Comparison of ENCODE assay signal across 1 cellular context in the genomic region with DNA sequence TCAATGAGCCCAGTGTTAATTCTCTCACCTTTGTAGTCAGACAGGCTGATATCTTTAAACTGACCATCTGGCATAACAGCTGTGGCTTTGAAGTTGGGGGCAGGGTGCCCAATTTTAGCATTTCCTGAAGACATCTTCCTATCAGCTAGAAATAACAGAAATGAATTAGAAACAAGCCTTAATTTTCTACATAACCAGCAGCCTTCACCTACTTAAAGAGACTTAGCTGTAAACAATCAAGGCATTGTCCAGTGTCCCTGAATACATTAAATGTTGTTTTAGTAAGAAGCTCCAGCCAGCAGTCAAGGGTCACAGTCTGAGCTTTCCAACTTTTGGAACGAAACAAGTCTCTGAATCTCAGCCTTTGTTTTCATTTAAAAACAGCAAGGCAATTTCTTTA.
TF ChIP-seq lines count a peak whose summit lies in the region.

No MANE protein-coding gene starts in this region.

TF ChIP-seq in K562, 482 proteins besides CTCF, POLR2A, EP300 and RAD21:
- TF ChIP-seq NONO (IDR thresholded peaks at IDR 0.05; ENCODE audit: low read depth in 2 of 2, low read length in 1 of 2): 0 out of 4 replicates have a peak, but pooled peaks of 1 of the 2 experiments have one; percentile 21
- TF ChIP-seq, protein P1, sequence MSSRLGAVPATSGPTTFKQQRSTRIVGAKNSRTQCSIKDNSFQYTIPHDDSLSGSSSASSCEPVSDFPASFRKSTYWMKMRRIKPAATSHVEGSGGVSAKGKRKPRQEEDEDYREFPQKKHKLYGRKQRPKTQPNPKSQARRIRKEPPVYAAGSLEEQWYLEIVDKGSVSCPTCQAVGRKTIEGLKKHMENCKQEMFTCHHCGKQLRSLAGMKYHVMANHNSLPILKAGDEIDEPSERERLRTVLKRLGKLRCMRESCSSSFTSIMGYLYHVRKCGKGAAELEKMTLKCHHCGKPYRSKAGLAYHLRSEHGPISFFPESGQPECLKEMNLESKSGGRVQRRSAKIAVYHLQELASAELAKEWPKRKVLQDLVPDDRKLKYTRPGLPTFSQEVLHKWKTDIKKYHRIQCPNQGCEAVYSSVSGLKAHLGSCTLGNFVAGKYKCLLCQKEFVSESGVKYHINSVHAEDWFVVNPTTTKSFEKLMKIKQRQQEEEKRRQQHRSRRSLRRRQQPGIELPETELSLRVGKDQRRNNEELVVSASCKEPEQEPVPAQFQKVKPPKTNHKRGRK (tag; IDR thresholded peaks at IDR 0.05): no peak
- TF ChIP-seq ZFP36 (IDR thresholded peaks at IDR 0.05; ENCODE audit: low read depth, low read length, partially characterized antibody): no peak
- no peak for TF ChIP-seq NELFE (IDR thresholded peaks at IDR 0.05; ENCODE audit: insufficient read depth, insufficient read length)
- TF ChIP-seq CBFA2T2 (conservative IDR thresholded peaks at IDR 0.05): no peak
- TF ChIP-seq ZNF253 (CRISPR knock-in tag; conservative IDR thresholded peaks at IDR 0.05): no peak
- TF ChIP-seq HSF4 (CRISPR knock-in tag; IDR thresholded peaks at IDR 0.05; ENCODE audit: borderline replicate concordance): no peak
- no peak for TF ChIP-seq TEAD2 (tag; IDR thresholded peaks at IDR 0.05)
- TF ChIP-seq CBFA2T3 (IDR thresholded peaks at IDR 0.05): peak; percentile 27
- TF ChIP-seq, protein P2, sequence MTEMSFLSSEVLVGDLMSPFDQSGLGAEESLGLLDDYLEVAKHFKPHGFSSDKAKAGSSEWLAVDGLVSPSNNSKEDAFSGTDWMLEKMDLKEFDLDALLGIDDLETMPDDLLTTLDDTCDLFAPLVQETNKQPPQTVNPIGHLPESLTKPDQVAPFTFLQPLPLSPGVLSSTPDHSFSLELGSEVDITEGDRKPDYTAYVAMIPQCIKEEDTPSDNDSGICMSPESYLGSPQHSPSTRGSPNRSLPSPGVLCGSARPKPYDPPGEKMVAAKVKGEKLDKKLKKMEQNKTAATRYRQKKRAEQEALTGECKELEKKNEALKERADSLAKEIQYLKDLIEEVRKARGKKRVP (CRISPR knock-in tag; IDR thresholded peaks at IDR 0.05): no peak
- 0 out of 2 replicates have a peak, but pooled peaks have one; percentile 9 for TF ChIP-seq TCF3 (CRISPR knock-in tag; IDR thresholded peaks at IDR 0.05)
- TF ChIP-seq HDAC6 (IDR thresholded peaks at IDR 0.05; ENCODE audit: low read depth, low read length): no peak
- no peak for TF ChIP-seq ZNF347 (CRISPR knock-in tag; IDR thresholded peaks at IDR 0.05; ENCODE audit: low read depth)
- TF ChIP-seq, protein P3, sequence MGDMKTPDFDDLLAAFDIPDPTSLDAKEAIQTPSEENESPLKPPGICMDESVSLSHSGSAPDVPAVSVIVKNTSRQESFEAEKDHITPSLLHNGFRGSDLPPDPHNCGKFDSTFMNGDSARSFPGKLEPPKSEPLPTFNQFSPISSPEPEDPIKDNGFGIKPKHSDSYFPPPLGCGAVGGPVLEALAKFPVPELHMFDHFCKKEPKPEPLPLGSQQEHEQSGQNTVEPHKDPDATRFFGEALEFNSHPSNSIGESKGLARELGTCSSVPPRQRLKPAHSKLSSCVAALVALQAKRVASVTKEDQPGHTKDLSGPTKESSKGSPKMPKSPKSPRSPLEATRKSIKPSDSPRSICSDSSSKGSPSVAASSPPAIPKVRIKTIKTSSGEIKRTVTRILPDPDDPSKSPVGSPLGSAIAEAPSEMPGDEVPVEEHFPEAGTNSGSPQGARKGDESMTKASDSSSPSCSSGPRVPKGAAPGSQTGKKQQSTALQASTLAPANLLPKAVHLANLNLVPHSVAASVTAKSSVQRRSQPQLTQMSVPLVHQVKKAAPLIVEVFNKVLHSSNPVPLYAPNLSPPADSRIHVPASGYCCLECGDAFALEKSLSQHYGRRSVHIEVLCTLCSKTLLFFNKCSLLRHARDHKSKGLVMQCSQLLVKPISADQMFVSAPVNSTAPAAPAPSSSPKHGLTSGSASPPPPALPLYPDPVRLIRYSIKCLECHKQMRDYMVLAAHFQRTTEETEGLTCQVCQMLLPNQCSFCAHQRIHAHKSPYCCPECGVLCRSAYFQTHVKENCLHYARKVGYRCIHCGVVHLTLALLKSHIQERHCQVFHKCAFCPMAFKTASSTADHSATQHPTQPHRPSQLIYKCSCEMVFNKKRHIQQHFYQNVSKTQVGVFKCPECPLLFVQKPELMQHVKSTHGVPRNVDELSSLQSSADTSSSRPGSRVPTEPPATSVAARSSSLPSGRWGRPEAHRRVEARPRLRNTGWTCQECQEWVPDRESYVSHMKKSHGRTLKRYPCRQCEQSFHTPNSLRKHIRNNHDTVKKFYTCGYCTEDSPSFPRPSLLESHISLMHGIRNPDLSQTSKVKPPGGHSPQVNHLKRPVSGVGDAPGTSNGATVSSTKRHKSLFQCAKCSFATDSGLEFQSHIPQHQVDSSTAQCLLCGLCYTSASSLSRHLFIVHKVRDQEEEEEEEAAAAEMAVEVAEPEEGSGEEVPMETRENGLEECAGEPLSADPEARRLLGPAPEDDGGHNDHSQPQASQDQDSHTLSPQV (IDR thresholded peaks at IDR 0.05): no peak
- TF ChIP-seq ZNF445 (CRISPR knock-in tag; IDR thresholded peaks at IDR 0.05; ENCODE audit: low read depth): no peak
- TF ChIP-seq U2AF2 (optimal IDR thresholded peaks at IDR 0.05; ENCODE audit: low read depth, low read length): no peak
- TF ChIP-seq NCOA2 (IDR thresholded peaks at IDR 0.05; ENCODE audit: partially characterized antibody in 2 of 2): no peak
- no peak for TF ChIP-seq HNRNPUL1 (IDR thresholded peaks at IDR 0.05; ENCODE audit: low read length)
- TF ChIP-seq MAFK (IDR thresholded peaks at IDR 0.05; ENCODE audit: low read length): no peak
- no peak for TF ChIP-seq BCL6 (CRISPR knock-in tag; IDR thresholded peaks at IDR 0.05)
- no peak for TF ChIP-seq FOXJ2 (tag; IDR thresholded peaks at IDR 0.05)
- no peak for TF ChIP-seq RBM22 (IDR thresholded peaks at IDR 0.05; ENCODE audit: low read depth, low read length, poor library complexity, severe bottlenecking)
- no peak for TF ChIP-seq MCM7 (IDR thresholded peaks at IDR 0.05)
- no peak for TF ChIP-seq ZNF384 (IDR thresholded peaks at IDR 0.05; ENCODE audit: low read depth, low read length)
- no peak for TF ChIP-seq WHSC1 (IDR thresholded peaks at IDR 0.05; ENCODE audit: low read length)
- TF ChIP-seq, protein P4, sequence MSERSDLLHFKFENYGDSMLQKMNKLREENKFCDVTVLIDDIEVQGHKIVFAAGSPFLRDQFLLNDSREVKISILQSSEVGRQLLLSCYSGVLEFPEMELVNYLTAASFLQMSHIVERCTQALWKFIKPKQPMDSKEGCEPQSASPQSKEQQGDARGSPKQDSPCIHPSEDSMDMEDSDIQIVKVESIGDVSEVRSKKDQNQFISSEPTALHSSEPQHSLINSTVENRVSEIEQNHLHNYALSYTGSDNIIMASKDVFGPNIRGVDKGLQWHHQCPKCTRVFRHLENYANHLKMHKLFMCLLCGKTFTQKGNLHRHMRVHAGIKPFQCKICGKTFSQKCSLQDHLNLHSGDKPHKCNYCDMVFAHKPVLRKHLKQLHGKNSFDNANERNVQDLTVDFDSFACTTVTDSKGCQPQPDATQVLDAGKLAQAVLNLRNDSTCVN (CRISPR knock-in tag; IDR thresholded peaks at IDR 0.05): no peak
TF ChIP-seq in K562: peak in this region for 3.
